ENCODE assay signal across 9 cellular contexts in genomic region chr14:24338843-24339242, GRCh38. TPM values are rescaled to one million over a fixed set of nuclear protein-coding genes. Genes with fewer than 3 reads are reported as not detected.
DNase-seq lines count a peak whose midpoint lies in the region; ATAC-seq and TF ChIP-seq lines count a peak whose summit lies in the region.
"Had no signal": no experiment of that assay in that cellular context is flagged by ENCODE, and none has a peak within 500 bp of the region (broad histone marks: within the 10 kb centered on the region; RNA-seq: fewer than 3 reads in every experiment).

No MANE protein-coding gene starts in this region.

- peaks cover 46% of the 10 kb centered on the region for H3K27me3 Mint-ChIP-seq in activated naive CD4-positive, alpha-beta T cell treated with anti-CD3 and anti-CD28 coated beads, Interleukin-2, amount 10 ng/mL, durations not matched to agents 7 days and 5 days
- peaks cover 16% of the 10 kb centered on the region for H3K27me3 Mint-ChIP-seq in activated naive CD8-positive, alpha-beta T cell treated with anti-CD3 and anti-CD28 coated beads, Interleukin-2, amount 50 U/mL, for 24 hours
- peaks cover 91% of the 10 kb centered on the region for H3K27me3 Mint-ChIP-seq in type B pancreatic cell

- no peak for DNase-seq in activated naive CD4-positive, alpha-beta T cell treated with anti-CD3 and anti-CD28 coated beads, Interleukin-2, amount 10 ng/mL, durations not matched to agents 7 days and 5 days
- no peak for DNase-seq in activated naive CD4-positive, alpha-beta T cell (lab: John Stamatoyannopoulos, UW)
- DNase-seq in activated naive CD8-positive, alpha-beta T cell treated with anti-CD3 and anti-CD28 coated beads, Interleukin-2, amount 50 U/mL, for 24 hours: no peak
- DNase-seq in type B pancreatic cell (ENCODE audit: extremely low spot score, unreplicated experiment) (no peak), activated gamma-delta T cell (lab: John Stamatoyannopoulos, UW) (no peak), NCI-H1694 treated with DMSO at 0.1 percent for 48 hours (lab: John Stamatoyannopoulos, UW) (no peak), T-helper 9 cell (no peak)
- DNase-seq: kidney glomerular epithelial cell had no signal

- no peak overlapping the region for H3K27ac Mint-ChIP-seq in activated naive CD4-positive, alpha-beta T cell treated with anti-CD3 and anti-CD28 coated beads, Interleukin-2, amount 10 ng/mL, durations not matched to agents 7 days and 5 days
- H3K27ac Mint-ChIP-seq in activated naive CD8-positive, alpha-beta T cell treated with anti-CD3 and anti-CD28 coated beads, Interleukin-2, amount 50 U/mL, for 24 hours: no peak overlapping the region
- H3K27ac Mint-ChIP-seq in type B pancreatic cell: no peak overlapping the region

- CTCF ChIA-PET in activated naive CD4-positive, alpha-beta T cell treated with anti-CD3 and anti-CD28 coated beads, Interleukin-2, amount 10 ng/mL, durations not matched to agents 7 days and 5 days (lab: Charles Lee): interaction anchor here (0.7 to 18.8 kb wide), 2 partner anchors 9 to 91 kb away, joined by 3 to 557 read pairs; partner anchors contain the start of genes CBLN3 and KHNYN

- H3K4me3 Mint-ChIP-seq in activated naive CD4-positive, alpha-beta T cell treated with anti-CD3 and anti-CD28 coated beads, Interleukin-2, amount 10 ng/mL, durations not matched to agents 7 days and 5 days: peak overlapping the region; percentile 94
- peak overlapping the region; percentile 86 for H3K4me3 Mint-ChIP-seq in activated naive CD8-positive, alpha-beta T cell treated with anti-CD3 and anti-CD28 coated beads, Interleukin-2, amount 50 U/mL, for 24 hours
- H3K4me3 Mint-ChIP-seq in type B pancreatic cell: peak overlapping the region; percentile 86

- no peak for ATAC-seq in activated naive CD8-positive, alpha-beta T cell treated with anti-CD3 and anti-CD28 coated beads, Interleukin-2, amount 50 U/mL, for 24 hours

- H3K27me3 ChIP-seq in mononuclear cell (ENCODE audit: insufficient read depth, low read length): peaks cover 15% of the 10 kb centered on the region

- peak overlapping the region; percentile 84 for H3K4me3 ChIP-seq in mononuclear cell (ENCODE audit: low read length)

- no peak for TF ChIP-seq CTCF in type B pancreatic cell (conservative IDR thresholded peaks at IDR 0.05)

- H3K9me3 Mint-ChIP-seq in activated naive CD4-positive, alpha-beta T cell treated with anti-CD3 and anti-CD28 coated beads, Interleukin-2, amount 10 ng/mL, durations not matched to agents 7 days and 5 days: no peaks in the 10 kb centered on the region
- H3K9me3 Mint-ChIP-seq in activated naive CD8-positive, alpha-beta T cell treated with anti-CD3 and anti-CD28 coated beads, Interleukin-2, amount 50 U/mL, for 24 hours: no peaks in the 10 kb centered on the region
- H3K9me3 Mint-ChIP-seq in type B pancreatic cell: no peaks in the 10 kb centered on the region

- H3K36me3 Mint-ChIP-seq in activated naive CD4-positive, alpha-beta T cell treated with anti-CD3 and anti-CD28 coated beads, Interleukin-2, amount 10 ng/mL, durations not matched to agents 7 days and 5 days: peaks cover 42% of the 10 kb centered on the region
- peaks cover 7% of the 10 kb centered on the region for H3K36me3 Mint-ChIP-seq in activated naive CD8-positive, alpha-beta T cell treated with anti-CD3 and anti-CD28 coated beads, Interleukin-2, amount 50 U/mL, for 24 hours (ENCODE audit: low read depth)
- H3K36me3 Mint-ChIP-seq in type B pancreatic cell: no peaks in the 10 kb centered on the region

- peaks cover 62% of the 10 kb centered on the region for H3K4me1 ChIP-seq in mononuclear cell (ENCODE audit: insufficient read depth, low read length)

- no peaks in the 10 kb centered on the region for H3K9me3 ChIP-seq in mononuclear cell (ENCODE audit: low read depth, low read length)

- H3K4me1 Mint-ChIP-seq in activated naive CD4-positive, alpha-beta T cell treated with anti-CD3 and anti-CD28 coated beads, Interleukin-2, amount 10 ng/mL, durations not matched to agents 7 days and 5 days: peaks cover 45% of the 10 kb centered on the region
- peaks cover 33% of the 10 kb centered on the region for H3K4me1 Mint-ChIP-seq in activated naive CD8-positive, alpha-beta T cell treated with anti-CD3 and anti-CD28 coated beads, Interleukin-2, amount 50 U/mL, for 24 hours
- peaks cover 6% of the 10 kb centered on the region for H3K4me1 Mint-ChIP-seq in type B pancreatic cell (ENCODE audit: unreplicated experiment)

RNA-seq across cellular contexts. Expression of gene RIPK3, which starts 0.9 kb away (rescaled TPM):
- 9.9 TPM for total RNA-seq in mononuclear cell
- 5.6 and 7.5 TPM in 2 replicates for total RNA-seq in type B pancreatic cell (ENCODE audit: low replicate concordance)

RNA-seq across cellular contexts. Expression of gene ADCY4, which starts 4.0 kb away (rescaled TPM):
- total RNA-seq in mononuclear cell: 2.3 TPM
- 2.2 and 2.5 TPM in 2 replicates for total RNA-seq in type B pancreatic cell (ENCODE audit: low replicate concordance)

RNA-seq across cellular contexts. Expression of gene LTB4R, which starts 27.5 kb away (rescaled TPM):
- 12.5 TPM for total RNA-seq in mononuclear cell
- total RNA-seq in type B pancreatic cell (ENCODE audit: low replicate concordance): 5.1 and 8.8 TPM in 2 replicates

RNA-seq across cellular contexts. Expression of gene LTB4R2, which starts 28.9 kb away (rescaled TPM):
- total RNA-seq in mononuclear cell: 12.6 TPM
- total RNA-seq in type B pancreatic cell (ENCODE audit: low replicate concordance): 6.5 and 9.4 TPM in 2 replicates

RNA-seq across cellular contexts. Expression of gene NFATC4, which starts 29.1 kb away (rescaled TPM):
- total RNA-seq in mononuclear cell: 0.10 TPM
- total RNA-seq in type B pancreatic cell (ENCODE audit: low replicate concordance): 33.8 and 130 TPM in 2 replicates
